ENCODE assay signal across 16 cellular contexts in genomic region chr6:144153971-144154370, GRCh38. TPM values are rescaled to one million over a fixed set of nuclear protein-coding genes. Genes with fewer than 3 reads are reported as not detected.
"Had no signal": no experiment of that assay in that cellular context is flagged by ENCODE, and none has a peak within 500 bp of the region (broad histone marks: within the 10 kb centered on the region; RNA-seq: fewer than 3 reads in every experiment).

No MANE protein-coding gene starts in this region.

- ATAC-seq: heart right ventricle, right cardiac atrium had no signal

- DNase-seq: activated CD4-positive, alpha-beta T cell treated with anti-CD3 and anti-CD28 coated beads for 1 hour; activated CD4-positive, alpha-beta T cell treated with anti-CD3 and anti-CD28 coated beads, Interleukin-2, amount 50 U/mL, for 48 hours; activated effector memory CD4-positive, alpha-beta T cell treated with anti-CD3 and anti-CD28 coated beads, Interleukin-2, amount 50 U/mL, for 16 hours; activated naive CD4-positive, alpha-beta T cell treated with anti-CD3 and anti-CD28 coated beads, Interleukin-2, amount 50 U/mL, for 16 hours; activated T-cell treated with anti-CD3 and anti-CD28 coated beads for 4 hours; effector CD8-positive, alpha-beta T cell; heart right ventricle; kidney glomerular epithelial cell; left ventricle myocardium inferior; mammary epithelial cell; right cardiac atrium; stimulated activated CD4-positive, alpha-beta T cell treated with anti-CD3 and anti-CD28 coated beads, Interleukin-2, amount 100 ng/mL, for 24 hours; WERI-Rb-1 had no signal

- FAIRE-seq: bronchial epithelial cell, endothelial cell of umbilical vein had no signal

- H3K9me3 Mint-ChIP-seq: neural crest cell had no signal

- H3K4me3 Mint-ChIP-seq: neural crest cell had no signal

RNA-seq across cellular contexts. Expression of gene STX11, which starts 3.7 kb away (rescaled TPM):
- total RNA-seq: neural crest cell had no signal
